In genomic region chr1:39852876-39853275, GRCh38 we compare ENCODE assay signal across 19 cellular contexts. TPM values are rescaled to one million over a fixed set of nuclear protein-coding genes. Genes with fewer than 3 reads are reported as not detected.
DNase-seq lines count a peak whose midpoint lies in the region; ATAC-seq, FAIRE-seq and TF ChIP-seq lines count a peak whose summit lies in the region.
"Had no signal": no experiment of that assay in that cellular context is flagged by ENCODE, and none has a peak within 500 bp of the region (broad histone marks: within the 10 kb centered on the region; RNA-seq: fewer than 3 reads in every experiment).

No MANE protein-coding gene starts in this region.

- H3K36me3 ChIP-seq in body of pancreas (replicated peaks in 1 of 2; ENCODE audit: insufficient read depth in 1 of 2, low read depth in 2 of 2) (peaks cover 0 to 2% of the 10 kb centered on the region in 2 donors), right lobe of liver (peaks cover 0 to 3% (median 0%) of the 10 kb centered on the region in 4 donors)
- H3K36me3 ChIP-seq: neutrophil had no signal

- TF ChIP-seq CTCF in A549 (IDR thresholded peaks at IDR 0.05) = no peak
- TF ChIP-seq CTCF in body of pancreas (IDR thresholded peaks at IDR 0.05) = no peak
- TF ChIP-seq CTCF in right lobe of liver (IDR thresholded peaks at IDR 0.05) = no peak

- peaks cover 17% of the 10 kb centered on the region for H3K4me1 ChIP-seq in A549
- H3K4me1 ChIP-seq in body of pancreas = peaks cover 29% of the 10 kb centered on the region
- H3K4me1 ChIP-seq in right lobe of liver = peaks cover 0 to 28% (median 14%) of the 10 kb centered on the region in 4 donors

- no peak for FAIRE-seq in A549 (lab: Jason Lieb, UNC)
- FAIRE-seq: GM19239 had no signal

- no peak for TF ChIP-seq RAD21 in A549 (conservative IDR thresholded peaks at IDR 0.05 in 1 of 2, IDR thresholded peaks at IDR 0.05 in 1 of 2)

- CTCF ChIA-PET in A549 (lab: Yijun Ruan, JAX) = no interaction called here

- H3K4me3 ChIP-seq in A549 = no peak overlapping the region
- H3K4me3 ChIP-seq in body of pancreas = no peak overlapping the region
- no peak overlapping the region for H3K4me3 ChIP-seq in right lobe of liver
- H3K4me3 ChIP-seq: dorsolateral prefrontal cortex, heart left ventricle had no signal

- WGBS in A549 (ENCODE audit: missing lambda C conversion rate) = 90% methylated on average over 1 of the region's 1 CpG
- WGBS in body of pancreas, 2 donors = 67 to 71% methylated on average over 1 of the region's 1 CpG
- 40% methylated on average over 1 of the region's 1 CpG for WGBS in right lobe of liver (ENCODE audit: insufficient coverage, low coverage, low lambda C conversion rate, missing lambda C conversion rate)

- no peaks in the 10 kb centered on the region for H3K27me3 ChIP-seq in body of pancreas
- H3K27me3 ChIP-seq in right lobe of liver = no peaks in the 10 kb centered on the region
- H3K27me3 ChIP-seq: dorsolateral prefrontal cortex, heart left ventricle, neutrophil had no signal

- no peak for TF ChIP-seq POLR2A in A549 (IDR thresholded peaks at IDR 0.05; ENCODE audit: low read length)
- TF ChIP-seq POLR2A in body of pancreas (IDR thresholded peaks at IDR 0.05) = no peak
- no peak for TF ChIP-seq POLR2A in right lobe of liver (IDR thresholded peaks at IDR 0.05)

- no peak for DNase-seq in A549 (ENCODE audit: low read depth in 1 of 2, low spot score in 1 of 2)
- peak; percentile 2 for DNase-seq in NCI-H146 treated with DMSO at 0.1 percent for 48 hours (lab: John Stamatoyannopoulos, UW; ENCODE audit: unreplicated experiment)
- no peak for DNase-seq in body of pancreas
- no peak for DNase-seq in right lobe of liver
- no peak for DNase-seq in NCI-H226
- no peak for DNase-seq in NCI-H82 (lab: John Stamatoyannopoulos, UW)
- no peak for DNase-seq in cerebellum (ENCODE audit: low spot score)
- no peak for DNase-seq in NCI-H446 (lab: John Stamatoyannopoulos, UW)
- DNase-seq: activated CD8-positive, alpha-beta T cell treated with anti-CD3 and anti-CD28 coated beads, Interleukin-2, amount 10 ng/mL, durations not matched to agents 7 days and 5 days; activated naive CD8-positive, alpha-beta T cell treated with anti-CD3 and anti-CD28 coated beads for 36 hours; activated T-cell treated with anti-CD3 and anti-CD28 coated beads, Interleukin-2, amount 50 U/mL, for 72 hours; CD8-positive, alpha-beta T cell; H9; heart left ventricle; right cardiac atrium; stimulated activated naive CD4-positive, alpha-beta T cell had no signal

- intact Hi-C loops in body of pancreas (cut with DNase I) (no loop called here), right lobe of liver (cut with DNase I) (no loop called here)

- H3K9me3 ChIP-seq in A549 (no peaks in the 10 kb centered on the region), body of pancreas (no peaks in the 10 kb centered on the region), right lobe of liver (no peaks in the 10 kb centered on the region)
- H3K9me3 ChIP-seq: heart left ventricle, neutrophil had no signal

- peak overlapping the region; percentile 48 for H3K4me2 ChIP-seq in A549

- ATAC-seq in A549 (no peak), body of pancreas (no peak), right lobe of liver (peak; percentile 21 to 57 (median 38))
- ATAC-seq: activated CD8-positive, alpha-beta T cell treated with anti-CD3 and anti-CD28 coated beads, Interleukin-2, amount 10 ng/mL, durations not matched to agents 7 days and 5 days; activated T-cell treated with anti-CD3 and anti-CD28 coated beads, Interleukin-2, amount 50 U/mL, for 72 hours; CD8-positive, alpha-beta T cell; heart left ventricle; right cardiac atrium had no signal

- POLR2A ChIA-PET in A549 (lab: Yijun Ruan, JAX) = no interaction called here

- no peak overlapping the region for H3K27ac ChIP-seq in A549
- H3K27ac ChIP-seq in body of pancreas = peak overlapping the region in 3 of 4 donors; percentile 56 to 67 (median 64)
- peak overlapping the region in 2 of 3 donors; percentile 70 to 72 for H3K27ac ChIP-seq in right lobe of liver
- H3K27ac ChIP-seq: heart left ventricle, neutrophil had no signal

- no peak for TF ChIP-seq EP300 in A549 (IDR thresholded peaks at IDR 0.05)

TF ChIP-seq in A549, 52 proteins besides CTCF, POLR2A, EP300 and RAD21:
- no peak for TF ChIP-seq KDM5A (IDR thresholded peaks at IDR 0.05)
- no peak for TF ChIP-seq ZSCAN20 (CRISPR knock-in tag; IDR thresholded peaks at IDR 0.05)
- TF ChIP-seq, protein P1, sequence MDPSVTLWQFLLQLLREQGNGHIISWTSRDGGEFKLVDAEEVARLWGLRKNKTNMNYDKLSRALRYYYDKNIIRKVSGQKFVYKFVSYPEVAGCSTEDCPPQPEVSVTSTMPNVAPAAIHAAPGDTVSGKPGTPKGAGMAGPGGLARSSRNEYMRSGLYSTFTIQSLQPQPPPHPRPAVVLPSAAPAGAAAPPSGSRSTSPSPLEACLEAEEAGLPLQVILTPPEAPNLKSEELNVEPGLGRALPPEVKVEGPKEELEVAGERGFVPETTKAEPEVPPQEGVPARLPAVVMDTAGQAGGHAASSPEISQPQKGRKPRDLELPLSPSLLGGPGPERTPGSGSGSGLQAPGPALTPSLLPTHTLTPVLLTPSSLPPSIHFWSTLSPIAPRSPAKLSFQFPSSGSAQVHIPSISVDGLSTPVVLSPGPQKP (IDR thresholded peaks at IDR 0.05; ENCODE audit: low read depth, low read length) = no peak
- TF ChIP-seq, protein P2, sequence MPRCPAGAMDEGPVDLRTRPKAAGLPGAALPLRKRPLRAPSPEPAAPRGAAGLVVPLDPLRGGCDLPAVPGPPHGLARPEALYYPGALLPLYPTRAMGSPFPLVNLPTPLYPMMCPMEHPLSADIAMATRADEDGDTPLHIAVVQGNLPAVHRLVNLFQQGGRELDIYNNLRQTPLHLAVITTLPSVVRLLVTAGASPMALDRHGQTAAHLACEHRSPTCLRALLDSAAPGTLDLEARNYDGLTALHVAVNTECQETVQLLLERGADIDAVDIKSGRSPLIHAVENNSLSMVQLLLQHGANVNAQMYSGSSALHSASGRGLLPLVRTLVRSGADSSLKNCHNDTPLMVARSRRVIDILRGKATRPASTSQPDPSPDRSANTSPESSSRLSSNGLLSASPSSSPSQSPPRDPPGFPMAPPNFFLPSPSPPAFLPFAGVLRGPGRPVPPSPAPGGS (IDR thresholded peaks at IDR 0.05) = no peak
- TF ChIP-seq JUN (IDR thresholded peaks at IDR 0.05) = no peak
- TF ChIP-seq TFCP2L1 (CRISPR knock-in tag; IDR thresholded peaks at IDR 0.05) = no peak
- TF ChIP-seq CBX8 (IDR thresholded peaks at IDR 0.05) = no peak
- TF ChIP-seq HDAC2 (IDR thresholded peaks at IDR 0.05) = no peak
- TF ChIP-seq FOXS1 (CRISPR knock-in tag; IDR thresholded peaks at IDR 0.05) = no peak
- TF ChIP-seq HES2 (IDR thresholded peaks at IDR 0.05) = no peak
TF ChIP-seq in A549: peak in this region for 0.

RNA-seq across cellular contexts. Expression of gene TRIT1, which starts 30.4 kb away (rescaled TPM):
- polyA plus RNA-seq in A549 (2011; rRNA removed) = 22.8 and 25.3 TPM in 2 replicates
- polyA plus RNA-seq in A549 (2012; cell fraction: cytosol; rRNA removed) = 7.3 and 8.2 TPM in 2 replicates
- 8.3 and 8.8 TPM in 2 replicates for polyA plus RNA-seq in A549 (2012; cell fraction: nucleus; rRNA removed)
- 13.6 to 15.0 TPM (median 13.9 TPM) in 3 replicates for polyA plus RNA-seq in A549 (2017; fragmentation: RNase III; extraction: RNeasy Plus Mini Kit Qiagen cat#74134 plus additional on column Dnase treatment)
- 12.8 and 17.8 TPM in 2 replicates for polyA minus RNA-seq in A549 (2011; rRNA and poly(A)+ RNA removed)
- total RNA-seq in body of pancreas = 10 to 100 TPM; 15.8 to 30.7 TPM
- total RNA-seq in right lobe of liver = 10 to 100 TPM in 1 of 6 experiments, 1 to 10 TPM in 5; 5.1 to 10.3 (median 7.0) TPM
- 40.3 TPM for total RNA-seq in cerebellum

RNA-seq across cellular contexts. Expression of gene MYCL, which starts 48.8 kb away (rescaled TPM):
- polyA plus RNA-seq in A549 (2011; rRNA removed) (1.3 and 1.5 TPM in 2 replicates), A549 (2017; fragmentation: RNase III; extraction: RNeasy Plus Mini Kit Qiagen cat#74134 plus additional on column Dnase treatment) (0.62 to 0.68 TPM (median 0.67 TPM) in 3 replicates)
- 0.63 and 0.92 TPM in 2 replicates for polyA plus RNA-seq in A549 (2012; cell fraction: cytosol; rRNA removed)
- 0.52 and 0.82 TPM in 2 replicates for polyA plus RNA-seq in A549 (2012; cell fraction: nucleus; rRNA removed)
- 1.7 and 2.0 TPM in 2 replicates for polyA minus RNA-seq in A549 (2011; rRNA and poly(A)+ RNA removed)
- total RNA-seq in body of pancreas (10 to 100 TPM; 28.3 to 33.0 TPM), right lobe of liver (10 to 100 TPM in 2 of 6 experiments, 1 to 10 TPM in 3, under 1 TPM in 1; 0.75 to 20.5 (median 6.1) TPM), cerebellum (11.4 TPM)
- total RNA-seq: activated CD8-positive, alpha-beta T cell treated with anti-CD3 and anti-CD28 coated beads, Interleukin-2, amount 10 ng/mL, durations not matched to agents 7 days and 5 days had no signal

Comparison
In these comparisons a context has a peak if more than half of its experiments do, and no peak if none do; other contexts are left out.
1. ATAC-seq: peak in right lobe of liver (4 of 4); none in A549 (0 of 2) and body of pancreas (single experiment).
2. H3K27ac ChIP-seq: peak in body of pancreas (3 of 4) and right lobe of liver (2 of 3); none in A549 (0 of 2).